Comparison of ENCODE assay signal across 9 cellular contexts in the genomic region with DNA sequence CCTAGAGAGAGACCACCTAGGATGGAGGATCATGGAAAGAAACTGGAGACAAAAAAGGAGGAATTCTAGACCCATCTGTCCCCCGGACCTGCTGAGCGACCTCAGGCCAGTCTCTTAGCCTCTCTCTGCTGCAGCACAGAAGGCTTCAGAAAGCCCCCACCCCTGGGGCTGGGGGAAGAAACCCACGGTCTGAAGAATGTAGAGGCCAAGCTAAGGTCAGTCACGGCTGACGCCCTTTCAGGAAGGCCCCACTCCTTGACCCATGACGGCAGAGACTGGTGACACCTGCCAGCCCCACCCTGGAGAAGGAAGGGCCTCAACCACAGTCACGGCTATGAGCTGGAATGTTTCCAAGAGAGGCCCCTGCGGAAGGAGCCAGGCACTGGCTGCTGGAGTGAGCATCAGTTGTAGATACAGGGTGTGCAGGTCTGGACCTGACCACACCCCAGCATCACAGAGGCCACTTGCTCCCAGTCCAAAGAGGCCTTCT.
DNase-seq lines count a peak whose midpoint lies in the region; ATAC-seq, FAIRE-seq and TF ChIP-seq lines count a peak whose summit lies in the region.
"Had no signal": no experiment of that assay in that cellular context is flagged by ENCODE, and none has a peak within 500 bp of the region (broad histone marks: within the 10 kb centered on the region; RNA-seq: fewer than 3 reads in every experiment).

No MANE protein-coding gene starts in this region.

- H3K4me1 ChIP-seq in kidney (ENCODE audit: control insufficient read depth in 1 of 2, insufficient read depth in 1 of 2, low read depth in 1 of 2, low read length in 2 of 2) (peaks cover 0 to 2% of the 10 kb centered on the region in 2 donors), ovary (ENCODE audit: insufficient read depth) (no peaks in the 10 kb centered on the region)

- no peak for TF ChIP-seq EP300 in ovary (IDR thresholded peaks at IDR 0.05)

- H3K9me3 ChIP-seq in kidney (ENCODE audit: control insufficient read depth in 1 of 2, low read length in 2 of 2) (no peaks in the 10 kb centered on the region), ovary (no peaks in the 10 kb centered on the region)

- DNase-seq in GM12864 (ENCODE audit: low read depth) (peak; percentile 74), kidney (peak; percentile 84), T-helper 1 cell (no peak), ovary (no peak), lower leg skin (ENCODE audit: low spot score in 2 of 2) (no peak)
- no peak for DNase-seq in activated naive CD4-positive, alpha-beta T cell treated with anti-CD3 and anti-CD28 coated beads, Interleukin-2, amount 50 U/mL, for 16 hours

- H3K27me3 ChIP-seq in ovary = no peaks in the 10 kb centered on the region

- H3K27ac ChIP-seq in kidney (ENCODE audit: low read depth in 2 of 2, low read length in 2 of 2) (no peak overlapping the region), ovary (no peak overlapping the region)

- FAIRE-seq in kidney (lab: Jason Lieb, UNC) = no peak
- FAIRE-seq: colon had no signal

- ATAC-seq in GM21367 (IDR thresholded peaks at IDR 0.05; ENCODE audit: unreplicated experiment) (peak; percentile 73), HG03432 (IDR thresholded peaks at IDR 0.05; ENCODE audit: unreplicated experiment) (peak; percentile 88)

- intact Hi-C loops in kidney (cut with DNase I) (no loop called here), ovary (cut with DNase I) (no loop called here), lower leg skin (cut with DNase I; ENCODE audit: low total_unique reads) (no loop called here)

- no peak overlapping the region for H3K9ac ChIP-seq in kidney (ENCODE audit: low read length in 2 of 2)

- TF ChIP-seq CTCF in GM12864 (IDR thresholded peaks at IDR 0.05; ENCODE audit: low read depth, low read length, missing control alignments) (no peak), kidney (IDR thresholded peaks at IDR 0.05; ENCODE audit: borderline replicate concordance, extremely low read depth, insufficient read depth) (no peak), ovary (IDR thresholded peaks at IDR 0.05) (no peak), lower leg skin (IDR thresholded peaks at IDR 0.05) (no peak)

- H3K4me3 ChIP-seq in GM12864 (ENCODE audit: low read depth, low read length) (no peak overlapping the region), kidney (ENCODE audit: low read length in 2 of 2) (no peak overlapping the region), ovary (no peak overlapping the region), lower leg skin (ENCODE audit: low read depth, poor library complexity, severe bottlenecking) (no peak overlapping the region)

- H3K36me3 ChIP-seq in kidney (ENCODE audit: control insufficient read depth in 1 of 2, insufficient read depth in 2 of 2, low read length in 2 of 2) (no peaks in the 10 kb centered on the region), ovary (no peaks in the 10 kb centered on the region)

- WGBS in ovary, 3 donors = 47 to 58% (median 55%) methylated on average over 8 of the region's 8 CpGs
- whole genome bisulfite sequencing in lower leg skin, 2 donors = 39 to 58% methylated on average over 8 of the region's 8 CpGs

- TF ChIP-seq POLR2A in ovary (IDR thresholded peaks at IDR 0.05) (no peak), lower leg skin (IDR thresholded peaks at IDR 0.05) (no peak)

Comparison
In these comparisons a context has a peak if more than half of its experiments do, and no peak if none do; other contexts are left out.
1. DNase-seq: peak in GM12864 (single experiment) and kidney (single experiment); none in T-helper 1 cell (0 of 5), ovary (0 of 5), activated naive CD4-positive, alpha-beta T cell treated with anti-CD3 and anti-CD28 coated beads, Interleukin-2, amount 50 U/mL, for 16 hours (single experiment) and lower leg skin (0 of 2).